ENCODE assay signal across 8 cellular contexts in genomic region chr17:44970136-44970737, GRCh38. TPM values are rescaled to one million over a fixed set of nuclear protein-coding genes. Genes with fewer than 3 reads are reported as not detected.
DNase-seq lines count a peak whose midpoint lies in the region; ATAC-seq and TF ChIP-seq lines count a peak whose summit lies in the region.

No MANE protein-coding gene starts in this region.

- peaks cover 31% of the 10 kb centered on the region for H3K4me1 Mint-ChIP-seq in activated CD4-positive, alpha-beta T cell treated with anti-CD3 and anti-CD28 coated beads, Interleukin-2, amount 10 ng/mL, durations not matched to agents 7 days and 5 days
- H3K4me1 Mint-ChIP-seq in progenitor cell of endocrine pancreas (ENCODE audit: low read depth): peaks cover 6% of the 10 kb centered on the region

- peak overlapping the region; percentile 22 to 61 for H3K4me3 ChIP-seq in gastroesophageal sphincter
- H3K4me3 ChIP-seq in PC-3 (ENCODE audit: low read length): no peak overlapping the region

- H3K9me3 ChIP-seq in gastroesophageal sphincter (no peaks in the 10 kb centered on the region), PC-3 (ENCODE audit: low read length) (no peaks in the 10 kb centered on the region)

- H2AFZ ChIP-seq in PC-3 (ENCODE audit: low read length): no peak overlapping the region

- H3K27ac Mint-ChIP-seq in activated CD4-positive, alpha-beta T cell treated with anti-CD3 and anti-CD28 coated beads, Interleukin-2, amount 10 ng/mL, durations not matched to agents 7 days and 5 days: no peak overlapping the region
- H3K27ac Mint-ChIP-seq in progenitor cell of endocrine pancreas: no peak overlapping the region

- H3K9me2 ChIP-seq in PC-3 (replicated peaks; ENCODE audit: low read length): no peaks in the 10 kb centered on the region

- H3F3A ChIP-seq in PC-3 (ENCODE audit: low read length, unreplicated experiment): no peaks in the 10 kb centered on the region

- intact Hi-C loops in PC-3 (cut with micrococcal nuclease): no loop called here

- no peak for TF ChIP-seq CTCF in gastroesophageal sphincter (IDR thresholded peaks at IDR 0.05)
- TF ChIP-seq CTCF in progenitor cell of endocrine pancreas (IDR thresholded peaks at IDR 0.05; ENCODE audit: unreplicated experiment): no peak
- no peak for TF ChIP-seq CTCF in PC-3 (conservative IDR thresholded peaks at IDR 0.05; ENCODE audit: low read depth, low read length)

- H3K27me3 Mint-ChIP-seq in activated CD4-positive, alpha-beta T cell treated with anti-CD3 and anti-CD28 coated beads, Interleukin-2, amount 10 ng/mL, durations not matched to agents 7 days and 5 days: peaks cover 71% of the 10 kb centered on the region
- peaks cover 78% of the 10 kb centered on the region for H3K27me3 Mint-ChIP-seq in progenitor cell of endocrine pancreas

- H3K9ac ChIP-seq in PC-3 (ENCODE audit: low read length): no peak overlapping the region

- H3K27ac ChIP-seq in gastroesophageal sphincter (peak overlapping the region; percentile 3 to 89 (median 80)), PC-3 (ENCODE audit: low read length) (no peak overlapping the region)

- TF ChIP-seq POLR2A in gastroesophageal sphincter (IDR thresholded peaks at IDR 0.05): no peak

- peak overlapping the region; percentile 59 for H3K4me3 Mint-ChIP-seq in activated CD4-positive, alpha-beta T cell treated with anti-CD3 and anti-CD28 coated beads, Interleukin-2, amount 10 ng/mL, durations not matched to agents 7 days and 5 days
- peak overlapping the region; percentile 79 for H3K4me3 Mint-ChIP-seq in progenitor cell of endocrine pancreas (ENCODE audit: low read depth)

- CTCF ChIA-PET in activated CD4-positive, alpha-beta T cell treated with anti-CD3 and anti-CD28 coated beads, Interleukin-2, amount 10 ng/mL, durations not matched to agents 7 days and 5 days (lab: Charles Lee): interaction anchor here (0.6 to 2.5 kb wide), 5 partner anchors 10 to 165 kb away, joined by 3 to 9 read pairs (median 4); partner anchors contain the start of gene ACBD4
- CTCF ChIA-PET in PC-3 (lab: Charles Lee): no interaction called here

- no peaks in the 10 kb centered on the region for H3K9me3 Mint-ChIP-seq in activated CD4-positive, alpha-beta T cell treated with anti-CD3 and anti-CD28 coated beads, Interleukin-2, amount 10 ng/mL, durations not matched to agents 7 days and 5 days
- no peaks in the 10 kb centered on the region for H3K9me3 Mint-ChIP-seq in progenitor cell of endocrine pancreas (ENCODE audit: low read depth)

- H3K27me3 ChIP-seq in gastroesophageal sphincter: peaks cover 28% of the 10 kb centered on the region
- peaks cover 14% of the 10 kb centered on the region for H3K27me3 ChIP-seq in PC-3 (ENCODE audit: low read length)

- TF ChIP-seq EP300 in gastroesophageal sphincter (IDR thresholded peaks at IDR 0.05): no peak

- 8% methylated on average over 4 of the region's 55 CpGs; no CpG with 5 or more reads in 1 of the 2 donors for WGBS in gastroesophageal sphincter (ENCODE audit: low coverage in 1 of 2), 2 donors

- no peaks in the 10 kb centered on the region for H4K20me1 ChIP-seq in PC-3 (ENCODE audit: low read length)

- peak; percentile 42 for ATAC-seq in gastroesophageal sphincter
- ATAC-seq in HG02588 (IDR thresholded peaks at IDR 0.05; ENCODE audit: unreplicated experiment): no peak
- ATAC-seq in PC-3: no peak

- H3K79me2 ChIP-seq in PC-3 (ENCODE audit: low read length): no peaks in the 10 kb centered on the region

- POLR2A ChIA-PET in activated CD4-positive, alpha-beta T cell treated with anti-CD3 and anti-CD28 coated beads, Interleukin-2, amount 10 ng/mL, durations not matched to agents 7 days and 5 days (lab: Charles Lee): interaction anchor here (0.6 kb wide), 1 partner anchor 1508 kb away, joined by 3 read pairs; no protein-coding TSS in a partner anchor
- POLR2A ChIA-PET in PC-3 (lab: Charles Lee; ENCODE audit: unreplicated experiment): no interaction called here

- H3K4me2 ChIP-seq in PC-3 (ENCODE audit: low read length): no peak overlapping the region

- no TSS peak for BruUV-seq in PC-3 (replicated peaks; lab: Mats Ljungman, UMichigan)

- H3K4me1 ChIP-seq in gastroesophageal sphincter (peaks cover 0 to 55% (median 22%) of the 10 kb centered on the region in 3 donors), PC-3 (ENCODE audit: insufficient read depth, low read length) (peaks cover 18% of the 10 kb centered on the region; the same call in 1 of the 2 replicates)

- H3K36me3 Mint-ChIP-seq in activated CD4-positive, alpha-beta T cell treated with anti-CD3 and anti-CD28 coated beads, Interleukin-2, amount 10 ng/mL, durations not matched to agents 7 days and 5 days (ENCODE audit: low read depth): no peaks in the 10 kb centered on the region
- H3K36me3 Mint-ChIP-seq in progenitor cell of endocrine pancreas (ENCODE audit: insufficient read depth): no peaks in the 10 kb centered on the region

- H3K36me3 ChIP-seq in gastroesophageal sphincter: no peaks in the 10 kb centered on the region
- H3K36me3 ChIP-seq in PC-3 (ENCODE audit: low read depth, low read length): no peaks in the 10 kb centered on the region

- DNase-seq in stimulated activated CD4-positive, alpha-beta T cell treated with anti-CD3 and anti-CD28 coated beads, Interleukin-15, amount 100 ng/mL, for 24 hours: peak; percentile 58
- DNase-seq in stimulated activated CD4-positive, alpha-beta T cell treated with anti-CD3 and anti-CD28 coated beads, Interleukin-4, amount 100 ng/mL, for 24 hours: no peak
- DNase-seq in activated CD4-positive, alpha-beta T cell treated with anti-CD3 and anti-CD28 coated beads, Interleukin-2, amount 10 ng/mL, durations not matched to agents 7 days and 5 days: no peak
- DNase-seq in progenitor cell of endocrine pancreas (ENCODE audit: low spot score, unreplicated experiment) (no peak), PC-3 (no peak)
- no peak for DNase-seq in effector CD4-positive, alpha-beta T cell

RNA-seq across cellular contexts. Expression of gene C1QL1, which starts 2.1 kb away (rescaled TPM):
- under 1 TPM; 0.67 to 0.77 TPM for total RNA-seq in activated CD4-positive, alpha-beta T cell treated with anti-CD3 and anti-CD28 coated beads, Interleukin-2, amount 10 ng/mL, durations not matched to agents 7 days and 5 days
- total RNA-seq in gastroesophageal sphincter (1 to 10 TPM; 4.1 to 7.1 (median 5.0) TPM), progenitor cell of endocrine pancreas (36.2 and 37.0 TPM in 2 replicates), PC-3 (2014; rRNA removed) (2.8 and 4.1 TPM in 2 replicates)

RNA-seq across cellular contexts. Expression of gene KIF18B, which starts 22.7 kb away (rescaled TPM):
- total RNA-seq in activated CD4-positive, alpha-beta T cell treated with anti-CD3 and anti-CD28 coated beads, Interleukin-2, amount 10 ng/mL, durations not matched to agents 7 days and 5 days: 100 to 1,000 TPM; 107 to 109 TPM
- total RNA-seq in gastroesophageal sphincter (under 1 TPM in 3 of 4 donors, not detected in 1; 0.08 to 0.35 (median 0.27) TPM), progenitor cell of endocrine pancreas (27.7 and 32.2 TPM in 2 replicates), PC-3 (2014; rRNA removed) (25.0 and 28.5 TPM in 2 replicates)

RNA-seq across cellular contexts. Expression of gene GFAP, which starts 54.9 kb away (rescaled TPM):
- not detected for total RNA-seq in activated CD4-positive, alpha-beta T cell treated with anti-CD3 and anti-CD28 coated beads, Interleukin-2, amount 10 ng/mL, durations not matched to agents 7 days and 5 days
- 1 to 10 TPM in 2 of 4 donors, under 1 TPM in 1, not detected in 1; 0.77 to 3.8 (median 1.1) TPM for total RNA-seq in gastroesophageal sphincter
- total RNA-seq in progenitor cell of endocrine pancreas: not detected in 2 replicates
- total RNA-seq in PC-3 (2014; rRNA removed): 0.29 and 0.46 TPM in 2 replicates

Comparison
In these comparisons a context has a peak if more than half of its experiments do, and no peak if none do; other contexts are left out.
1. RNA of gene KIF18B, which starts 22.7 kb away (total RNA-seq): 107 to 109 TPM in activated CD4-positive, alpha-beta T cell treated with anti-CD3 and anti-CD28 coated beads, Interleukin-2, amount 10 ng/mL, durations not matched to agents 7 days and 5 days, 27.7 to 32.2 TPM in progenitor cell of endocrine pancreas and 25.0 to 28.5 TPM in PC-3; 0.08 to 0.35 TPM in gastroesophageal sphincter; every median in the first group is over 10 times any median in the second.